ENCODE assay signal across 1 cellular context in the genomic region with DNA sequence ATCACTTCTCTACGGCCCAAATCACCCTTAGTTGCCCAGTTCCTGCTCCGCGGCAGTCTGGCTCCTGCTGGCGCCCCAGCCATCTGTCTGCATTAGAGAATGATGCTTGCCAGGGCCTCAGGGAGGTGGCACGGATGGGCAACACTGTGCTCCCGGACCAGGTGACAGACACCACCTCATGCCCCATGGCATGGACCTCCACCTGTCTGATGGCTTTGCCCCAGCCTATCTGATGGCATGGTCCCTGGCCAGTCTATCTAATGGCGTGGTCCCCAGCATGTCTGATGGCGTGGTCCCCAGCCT.
TF ChIP-seq lines count a peak whose summit lies in the region.

No MANE protein-coding gene starts in this region.

TF ChIP-seq in H1, 55 proteins besides CTCF, POLR2A, EP300 and RAD21:
- TF ChIP-seq MAFK (IDR thresholded peaks at IDR 0.05; ENCODE audit: low read depth, low read length) (no peak), RBBP5 (IDR thresholded peaks at IDR 0.05; ENCODE audit: borderline replicate concordance, low read depth, low read length) (no peak), GTF2F1 (IDR thresholded peaks at IDR 0.05; ENCODE audit: borderline replicate concordance, low read depth, low read length) (no peak), GABPA (IDR thresholded peaks at IDR 0.05; ENCODE audit: borderline replicate concordance, insufficient read depth, low read length) (no peak), BCL11A (IDR thresholded peaks at IDR 0.05; ENCODE audit: low read depth in 2 of 2, low read length in 2 of 2) (no peak), SP1 (IDR thresholded peaks at IDR 0.05; ENCODE audit: low read depth, low read length) (no peak), MAX (IDR thresholded peaks at IDR 0.05) (no peak), SIN3A (conservative IDR thresholded peaks at IDR 0.05 in 1 of 2, IDR thresholded peaks at IDR 0.05 in 1 of 2; ENCODE audit: low read depth in 1 of 2, low read length in 2 of 2) (no peak), TAF1 (IDR thresholded peaks at IDR 0.05; ENCODE audit: low read depth, low read length) (no peak), NANOG (IDR thresholded peaks at IDR 0.05; ENCODE audit: insufficient read depth, low read depth, low read length, poor library complexity, severe bottlenecking) (no peak), TBP (IDR thresholded peaks at IDR 0.05; ENCODE audit: low read depth, low read length) (no peak), JUND (IDR thresholded peaks at IDR 0.05; ENCODE audit: low read length) (no peak), CHD7 (IDR thresholded peaks at IDR 0.05; ENCODE audit: insufficient replicate concordance, low read length) (no peak), TAF7 (optimal IDR thresholded peaks at IDR 0.05; ENCODE audit: borderline replicate concordance, low read depth, low read length) (no peak)
- TF ChIP-seq, protein P1, sequence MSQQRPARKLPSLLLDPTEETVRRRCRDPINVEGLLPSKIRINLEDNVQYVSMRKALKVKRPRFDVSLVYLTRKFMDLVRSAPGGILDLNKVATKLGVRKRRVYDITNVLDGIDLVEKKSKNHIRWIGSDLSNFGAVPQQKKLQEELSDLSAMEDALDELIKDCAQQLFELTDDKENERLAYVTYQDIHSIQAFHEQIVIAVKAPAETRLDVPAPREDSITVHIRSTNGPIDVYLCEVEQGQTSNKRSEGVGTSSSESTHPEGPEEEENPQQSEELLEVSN (IDR thresholded peaks at IDR 0.05), result no peak
- TF ChIP-seq, protein P2, sequence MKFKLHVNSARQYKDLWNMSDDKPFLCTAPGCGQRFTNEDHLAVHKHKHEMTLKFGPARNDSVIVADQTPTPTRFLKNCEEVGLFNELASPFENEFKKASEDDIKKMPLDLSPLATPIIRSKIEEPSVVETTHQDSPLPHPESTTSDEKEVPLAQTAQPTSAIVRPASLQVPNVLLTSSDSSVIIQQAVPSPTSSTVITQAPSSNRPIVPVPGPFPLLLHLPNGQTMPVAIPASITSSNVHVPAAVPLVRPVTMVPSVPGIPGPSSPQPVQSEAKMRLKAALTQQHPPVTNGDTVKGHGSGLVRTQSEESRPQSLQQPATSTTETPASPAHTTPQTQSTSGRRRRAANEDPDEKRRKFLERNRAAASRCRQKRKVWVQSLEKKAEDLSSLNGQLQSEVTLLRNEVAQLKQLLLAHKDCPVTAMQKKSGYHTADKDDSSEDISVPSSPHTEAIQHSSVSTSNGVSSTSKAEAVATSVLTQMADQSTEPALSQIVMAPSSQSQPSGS (IDR thresholded peaks at IDR 0.05; ENCODE audit: low read length), result no peak
